9 cellular contexts compared by ENCODE assay signal in the genomic region with DNA sequence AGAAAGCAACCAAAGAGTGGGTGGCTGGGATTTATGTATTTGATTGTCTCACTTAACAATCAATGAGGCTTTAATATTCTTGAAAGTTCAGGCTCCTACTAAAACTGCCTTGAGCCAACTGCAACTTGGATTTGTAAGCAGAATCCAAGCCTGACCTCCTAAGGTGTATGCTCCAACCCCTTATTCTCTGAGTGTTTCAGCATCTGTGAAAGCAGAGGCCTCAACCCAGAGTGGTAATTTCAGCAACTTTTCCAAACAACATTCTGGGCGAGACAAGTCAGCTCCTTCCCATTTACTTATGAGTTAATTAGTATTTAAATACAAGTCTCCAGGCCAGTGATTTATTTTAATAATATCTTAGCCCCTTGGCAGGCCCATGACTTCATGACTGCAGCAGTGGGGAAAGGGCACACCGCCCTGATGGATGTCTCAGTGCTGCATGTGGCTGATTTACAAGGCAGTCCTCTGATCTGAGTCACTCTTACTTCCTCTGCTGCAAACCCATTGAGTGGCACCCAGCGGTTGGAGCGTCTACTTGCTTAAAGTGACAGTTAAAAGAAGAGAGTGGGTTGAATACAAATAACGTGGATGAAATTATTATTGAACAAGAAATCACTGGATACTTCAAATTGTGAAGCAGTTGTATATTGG.
DNase-seq lines count a peak whose midpoint lies in the region; ATAC-seq and TF ChIP-seq lines count a peak whose summit lies in the region.
"Had no signal": no experiment of that assay in that cellular context is flagged by ENCODE, and none has a peak within 500 bp of the region (broad histone marks: within the 10 kb centered on the region; RNA-seq: fewer than 3 reads in every experiment).

No MANE protein-coding gene starts in this region.

- no peak overlapping the region for H3K4me3 ChIP-seq in SK-N-SH (ENCODE audit: low read depth in 2 of 2, low read length in 1 of 2)
- H3K4me3 ChIP-seq in lower lobe of right lung: no peak overlapping the region

- no peaks in the 10 kb centered on the region for H3K9me3 Mint-ChIP-seq in CD4-positive, alpha-beta T cell

- no peaks in the 10 kb centered on the region for H3K27me3 Mint-ChIP-seq in CD4-positive, alpha-beta T cell

- H3K9me3 ChIP-seq in SK-N-SH (no peaks in the 10 kb centered on the region), lower lobe of right lung (no peaks in the 10 kb centered on the region)
- H3K9me3 ChIP-seq in CD4-positive, alpha-beta T cell (ENCODE audit: control insufficient read depth, low read length): no peaks in the 10 kb centered on the region

- H3K79me2 ChIP-seq in SK-N-SH (ENCODE audit: insufficient read depth): no peaks in the 10 kb centered on the region

- H3K27me3 ChIP-seq in SK-N-SH (ENCODE audit: insufficient read depth): no peaks in the 10 kb centered on the region
- no peaks in the 10 kb centered on the region for H3K27me3 ChIP-seq in lower lobe of right lung (ENCODE audit: low read depth)
- H3K27me3 ChIP-seq in CD4-positive, alpha-beta T cell (ENCODE audit: control insufficient read depth, insufficient read depth, low read length): no peaks in the 10 kb centered on the region

- H3K9ac ChIP-seq in SK-N-SH: no peak overlapping the region; the same call in 1 of the 2 replicates

- peak; percentile 32 for TF ChIP-seq CTCF in SK-N-SH (IDR thresholded peaks at IDR 0.05)
- no peak for TF ChIP-seq CTCF in lower lobe of right lung (IDR thresholded peaks at IDR 0.05)
- TF ChIP-seq CTCF in CD4-positive, alpha-beta T cell (IDR thresholded peaks at IDR 0.05): no peak

- no peaks in the 10 kb centered on the region for H3K36me3 ChIP-seq in SK-N-SH (replicated peaks in 1 of 2; ENCODE audit: control insufficient read depth in 1 of 2, insufficient read depth in 2 of 2, low read length in 1 of 2)
- no peaks in the 10 kb centered on the region for H3K36me3 ChIP-seq in lower lobe of right lung

- H3K4me1 ChIP-seq in SK-N-SH (ENCODE audit: control insufficient read depth in 1 of 2, insufficient read depth in 2 of 2, low read depth in 1 of 2, low read length in 1 of 2) (peaks cover 15 to 22% of the 10 kb centered on the region in 2 experiments), lower lobe of right lung (peaks cover 10% of the 10 kb centered on the region)

- no peak overlapping the region for H3K4me3 Mint-ChIP-seq in CD4-positive, alpha-beta T cell
- H3K4me3 Mint-ChIP-seq: activated T-cell treated with anti-CD3 and anti-CD28 coated beads, Interleukin-2, amount 50 U/mL, for 4 hours had no signal

- peaks cover 16% of the 10 kb centered on the region for H3F3A ChIP-seq in SK-N-SH (replicated peaks; ENCODE audit: insufficient read depth)

- POLR2A ChIA-PET in SK-N-SH (lab: Yijun Ruan, JAX): interaction anchor here (0.5 kb wide), 1 partner anchor 1278 kb away, joined by 3 read pairs; no protein-coding TSS in a partner anchor
- POLR2A ChIA-PET in CD4-positive, alpha-beta T cell (lab: Charles Lee): no interaction called here

- H3K4me2 ChIP-seq in SK-N-SH: peak overlapping the region; percentile 54; the same call in 1 of the 2 replicates

- CTCF ChIA-PET in SK-N-SH (lab: Yijun Ruan, JAX): interaction anchor here (0.7 to 1.5 kb wide), 5 partner anchors 9 to 105 kb away, joined by 3 to 6 read pairs (median 3); no protein-coding TSS in a partner anchor
- CTCF ChIA-PET in CD4-positive, alpha-beta T cell (lab: Charles Lee): no interaction called here

- peak in 1 of 2 experiments; percentile 85; a peak in 1 of 4 replicates for TF ChIP-seq EP300 in SK-N-SH (IDR thresholded peaks at IDR 0.05; ENCODE audit: borderline replicate concordance in 1 of 2, low read depth in 1 of 2, low read length in 1 of 2)

- H3K27ac ChIP-seq in SK-N-SH (ENCODE audit: low read depth in 2 of 2, low read length in 1 of 2) (peak overlapping the region; percentile 19 to 78; a peak in 3 of 4 replicates), lower lobe of right lung (no peak overlapping the region)
- H3K27ac ChIP-seq in CD4-positive, alpha-beta T cell (ENCODE audit: low read depth, low read length): no peak overlapping the region

- intact Hi-C loops in lower lobe of right lung (cut with DNase I): no loop called here
- intact Hi-C loops in CD4-positive, alpha-beta T cell (cut with DNase I, micrococcal nuclease): no loop called here

- ATAC-seq in HG02884 (IDR thresholded peaks at IDR 0.05; ENCODE audit: unreplicated experiment): peak; percentile 80
- ATAC-seq in lower lobe of right lung: peak; percentile 55 to 82
- no peak for ATAC-seq in GM21528 (IDR thresholded peaks at IDR 0.05; ENCODE audit: low FRiP score, unreplicated experiment)
- no peak for ATAC-seq in CD4-positive, alpha-beta T cell (ENCODE audit: poor library complexity)

- H4K20me1 ChIP-seq in SK-N-SH (ENCODE audit: insufficient read depth): no peaks in the 10 kb centered on the region

- H2AFZ ChIP-seq in SK-N-SH (ENCODE audit: low read depth): no peak overlapping the region

- TF ChIP-seq RAD21 in SK-N-SH (IDR thresholded peaks at IDR 0.05; ENCODE audit: low read length): no peak

- H3K36me3 Mint-ChIP-seq in CD4-positive, alpha-beta T cell (ENCODE audit: low read depth): no peaks in the 10 kb centered on the region

- no peaks in the 10 kb centered on the region for H3K4me1 Mint-ChIP-seq in CD4-positive, alpha-beta T cell (ENCODE audit: low read depth)

- no peak overlapping the region for H3K27ac Mint-ChIP-seq in CD4-positive, alpha-beta T cell

- WGBS in SK-N-SH (ENCODE audit: low lambda C conversion rate): 25% methylated on average over 5 of the region's 5 CpGs

- H3K9me2 ChIP-seq in SK-N-SH: no peaks in the 10 kb centered on the region

- DNase-seq in GM03348 (ENCODE audit: low spot score): peak; percentile 73
- DNase-seq in SK-N-SH: no peak
- DNase-seq in lower lobe of right lung: peak; percentile 61
- DNase-seq in NCI-H146 treated with DMSO at 0.1 percent for 48 hours (lab: John Stamatoyannopoulos, UW; ENCODE audit: unreplicated experiment): no peak
- DNase-seq in stimulated activated naive CD4-positive, alpha-beta T cell (lab: John Stamatoyannopoulos, UW): no peak
- DNase-seq in CD4-positive, alpha-beta T cell: no peak
- DNase-seq: activated T-cell treated with anti-CD3 and anti-CD28 coated beads, Interleukin-2, amount 50 U/mL, for 4 hours had no signal

TF ChIP-seq in SK-N-SH, 30 proteins besides CTCF, POLR2A, EP300 and RAD21 (continues in another document):
- TF ChIP-seq JUND (IDR thresholded peaks at IDR 0.05) (peak; percentile 95), RCOR1 (IDR thresholded peaks at IDR 0.05; ENCODE audit: low read length) (no peak), RXRA (IDR thresholded peaks at IDR 0.05; ENCODE audit: borderline replicate concordance, low read depth) (peak; percentile 70; the same call in 1 of the 2 replicates), POLR2AphosphoS5 (IDR thresholded peaks at IDR 0.05; ENCODE audit: low read depth, low read length) (no peak; the same call in 1 of the 2 replicates), ZBTB33 (IDR thresholded peaks at IDR 0.05; ENCODE audit: borderline replicate concordance, low read depth) (peak; percentile 45; the same call in 1 of the 2 replicates), MEF2A (IDR thresholded peaks at IDR 0.05; ENCODE audit: borderline replicate concordance, low read depth) (peak; percentile 47; the same call in 1 of the 2 replicates)
- TF ChIP-seq, protein P1, sequence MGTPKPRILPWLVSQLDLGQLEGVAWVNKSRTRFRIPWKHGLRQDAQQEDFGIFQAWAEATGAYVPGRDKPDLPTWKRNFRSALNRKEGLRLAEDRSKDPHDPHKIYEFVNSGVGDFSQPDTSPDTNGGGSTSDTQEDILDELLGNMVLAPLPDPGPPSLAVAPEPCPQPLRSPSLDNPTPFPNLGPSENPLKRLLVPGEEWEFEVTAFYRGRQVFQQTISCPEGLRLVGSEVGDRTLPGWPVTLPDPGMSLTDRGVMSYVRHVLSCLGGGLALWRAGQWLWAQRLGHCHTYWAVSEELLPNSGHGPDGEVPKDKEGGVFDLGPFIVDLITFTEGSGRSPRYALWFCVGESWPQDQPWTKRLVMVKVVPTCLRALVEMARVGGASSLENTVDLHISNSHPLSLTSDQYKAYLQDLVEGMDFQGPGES (IDR thresholded peaks at IDR 0.05; ENCODE audit: low read depth, low read length): no peak

Comparison
In these comparisons a context has a peak if more than half of its experiments do, and no peak if none do; other contexts are left out.
1. DNase-seq: peak in GM03348 (single experiment) and lower lobe of right lung (single experiment); none in SK-N-SH (single experiment), NCI-H146 treated with DMSO at 0.1 percent for 48 hours (single experiment), stimulated activated naive CD4-positive, alpha-beta T cell (0 of 6) and CD4-positive, alpha-beta T cell (0 of 10).
2. ATAC-seq: peak in HG02884 (single experiment) and lower lobe of right lung (2 of 2); none in GM21528 (single experiment) and CD4-positive, alpha-beta T cell (single experiment).
3. H3K27ac ChIP-seq: peak in SK-N-SH (2 of 2); none in lower lobe of right lung (single experiment) and CD4-positive, alpha-beta T cell (single experiment).